Comparison of ENCODE assay signal across 17 cellular contexts in the genomic region with DNA sequence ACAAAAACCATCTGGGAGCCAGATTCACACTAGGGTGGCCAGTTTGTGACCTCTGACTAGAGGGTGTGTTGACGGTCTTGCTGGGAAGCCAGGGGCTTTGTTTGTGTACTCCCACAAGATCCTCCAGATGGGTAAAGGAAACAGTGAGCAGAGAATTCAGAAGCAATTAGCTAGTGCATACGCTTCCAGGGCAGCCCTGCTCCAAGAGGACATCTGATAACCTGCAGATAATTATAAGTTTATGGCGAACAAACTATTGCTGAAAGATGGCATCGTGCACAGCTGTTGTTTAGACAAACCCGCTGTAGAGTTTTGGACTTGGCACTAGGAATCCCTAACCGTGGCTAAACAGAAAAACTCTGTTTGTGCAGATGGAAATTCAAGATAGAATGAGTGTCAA.
DNase-seq lines count a peak whose midpoint lies in the region; ATAC-seq and TF ChIP-seq lines count a peak whose summit lies in the region.
"Had no signal": no experiment of that assay in that cellular context is flagged by ENCODE, and none has a peak within 500 bp of the region (broad histone marks: within the 10 kb centered on the region; RNA-seq: fewer than 3 reads in every experiment).

No MANE protein-coding gene starts in this region.

- H3K27ac Mint-ChIP-seq in neural progenitor cell: no peak overlapping the region
- H3K27ac Mint-ChIP-seq: activated T-helper 1 cell treated with anti-CD3 and anti-CD28 coated beads, Interleukin-12 subunit alpha, Interleukin-12 subunit beta, Interleukin-2, Interleukin-4 antibody, amounts not matched to agents 30 ng/mL and 10 ng/mL and 1 ng/mL, durations not matched to agents 14 hours and 24 hours and 36 hours; CD4-positive, CD25-positive, alpha-beta regulatory T cell had no signal

- H3K9me3 Mint-ChIP-seq in neural progenitor cell: peaks cover 5% of the 10 kb centered on the region
- H3K9me3 Mint-ChIP-seq: activated T-helper 1 cell treated with anti-CD3 and anti-CD28 coated beads, Interleukin-12 subunit alpha, Interleukin-12 subunit beta, Interleukin-2, Interleukin-4 antibody, amounts not matched to agents 30 ng/mL and 10 ng/mL and 1 ng/mL, durations not matched to agents 14 hours and 24 hours and 36 hours had no signal

- TF ChIP-seq RAD21 in HCT116 (IDR thresholded peaks at IDR 0.05; ENCODE audit: low read depth): no peak

- H3K4me3 ChIP-seq in HCT116 (replicated peaks in 1 of 2; ENCODE audit: low read depth in 1 of 2, low read length in 2 of 2) (no peak overlapping the region), neural progenitor cell (no peak overlapping the region)
- H3K4me3 ChIP-seq: ascending aorta, HAP-1, testis had no signal

- no peak for ATAC-seq in HCT116
- no peak for ATAC-seq in HG02763 (IDR thresholded peaks at IDR 0.05; ENCODE audit: unreplicated experiment)

- POLR2A ChIA-PET in HCT116 (lab: Charles Lee): no interaction called here

- no peak for DNase-seq in HCT116 (ENCODE audit: low read depth, low spot score)
- DNase-seq in NCI-H2227 treated with DMSO at 0.1 percent for 48 hours (lab: John Stamatoyannopoulos, UW): peak; percentile 41
- DNase-seq in dermis blood vessel endothelial cell: peak; percentile 47
- peak; percentile 17 for DNase-seq in neural progenitor cell (ENCODE audit: low spot score)
- DNase-seq in HuH-7 (ENCODE audit: low spot score): no peak
- no peak for DNase-seq in erythroblast (lab: John Stamatoyannopoulos, UW)
- DNase-seq in posterior vena cava (ENCODE audit: low spot score): no peak
- DNase-seq: activated CD4-positive, alpha-beta T cell treated with anti-CD3 and anti-CD28 coated beads for 1 hour; CD4-positive, CD25-positive, alpha-beta regulatory T cell; hypothalamus; stimulated activated CD4-positive, alpha-beta T cell treated with anti-CD3 and anti-CD28 coated beads, Interleukin-12 subunit alpha, Interleukin-12 subunit beta, amount 100 ng/mL, for 4 hours; T-helper 1 cell; testis had no signal

- H3K27ac ChIP-seq in HCT116 (ENCODE audit: low read depth, low read length): no peak overlapping the region; the same call in 1 of the 2 replicates
- H3K27ac ChIP-seq in neural progenitor cell: no peak overlapping the region
- H3K27ac ChIP-seq: ascending aorta, testis had no signal

- H3K4me1 Mint-ChIP-seq in neural progenitor cell: peaks cover 16% of the 10 kb centered on the region
- H3K4me1 Mint-ChIP-seq: CD4-positive, CD25-positive, alpha-beta regulatory T cell had no signal

- no peak overlapping the region for H3K4me3 Mint-ChIP-seq in neural progenitor cell
- H3K4me3 Mint-ChIP-seq: activated T-helper 1 cell treated with anti-CD3 and anti-CD28 coated beads, Interleukin-12 subunit alpha, Interleukin-12 subunit beta, Interleukin-2, Interleukin-4 antibody, amounts not matched to agents 30 ng/mL and 10 ng/mL and 1 ng/mL, durations not matched to agents 14 hours and 24 hours and 36 hours; CD4-positive, CD25-positive, alpha-beta regulatory T cell had no signal

- TF ChIP-seq CTCF in HCT116 (IDR thresholded peaks at IDR 0.05 in 2 of 3, conservative IDR thresholded peaks at IDR 0.05 in 1 of 3; ENCODE audit: borderline replicate concordance in 1 of 3, insufficient read depth in 1 of 3, low read depth in 2 of 3, low read length in 2 of 3): no peak
- TF ChIP-seq CTCF in neural progenitor cell (IDR thresholded peaks at IDR 0.05): no peak

- TF ChIP-seq POLR2A in HCT116 (IDR thresholded peaks at IDR 0.05; ENCODE audit: borderline replicate concordance, extremely low read depth, insufficient read depth, insufficient read length) (no peak), erythroblast (IDR thresholded peaks at IDR 0.05; ENCODE audit: low read length) (no peak)

- RAD21 ChIA-PET in HCT116 (lab: Charles Lee; ENCODE audit: low non-redundant PET in 1 of 2, low total read pairs in 2 of 2, uncharacterized antibody in 2 of 2, unreplicated experiment in 2 of 2): no interaction called here

- H2AFZ ChIP-seq in HCT116 (ENCODE audit: low read depth, low read length, poor library complexity, severe bottlenecking) (peak overlapping the region; percentile 65), neural progenitor cell (replicated peaks) (peak overlapping the region; percentile 2)

- H3K4me1 ChIP-seq in HCT116 (ENCODE audit: control insufficient read depth in 1 of 2, insufficient read depth in 2 of 2, low read length in 2 of 2): peaks cover 24 to 41% of the 10 kb centered on the region in 2 experiments
- H3K4me1 ChIP-seq in neural progenitor cell: peaks cover 14% of the 10 kb centered on the region
- H3K4me1 ChIP-seq: ascending aorta, testis had no signal

- H3K9me2 ChIP-seq in HCT116 (ENCODE audit: insufficient read depth): no peaks in the 10 kb centered on the region

- H3F3A ChIP-seq in neural progenitor cell (ENCODE audit: low read depth): no peaks in the 10 kb centered on the region

- intact Hi-C loops in HCT116 (cut with micrococcal nuclease) (no loop called here), posterior vena cava (cut with DNase I) (no loop called here)

- H4K20me1 ChIP-seq in HCT116 (ENCODE audit: insufficient read depth) (no peaks in the 10 kb centered on the region), neural progenitor cell (ENCODE audit: low read depth) (no peaks in the 10 kb centered on the region)

- H3K27me3 ChIP-seq in HCT116 (ENCODE audit: insufficient read depth, low read length) (no peaks in the 10 kb centered on the region), neural progenitor cell (no peaks in the 10 kb centered on the region)
- H3K27me3 ChIP-seq: ascending aorta, testis had no signal

- H3K27me3 Mint-ChIP-seq in neural progenitor cell (ENCODE audit: insufficient read depth, low read depth): peaks cover 3% of the 10 kb centered on the region
- H3K27me3 Mint-ChIP-seq: CD4-positive, CD25-positive, alpha-beta regulatory T cell had no signal

- no peaks in the 10 kb centered on the region for H3K36me3 Mint-ChIP-seq in neural progenitor cell
- H3K36me3 Mint-ChIP-seq: CD4-positive, CD25-positive, alpha-beta regulatory T cell had no signal

- no peaks in the 10 kb centered on the region for H3K79me2 ChIP-seq in HCT116 (ENCODE audit: insufficient read depth, low read length)
- no peaks in the 10 kb centered on the region for H3K79me2 ChIP-seq in neural progenitor cell (ENCODE audit: low read depth)

- H3K4me2 ChIP-seq in HCT116 (ENCODE audit: low read length) (no peak overlapping the region), neural progenitor cell (no peak overlapping the region)

- H3K36me3 ChIP-seq in HCT116 (ENCODE audit: control insufficient read depth in 1 of 2, insufficient read depth in 2 of 2, low read length in 2 of 2) (no peaks in the 10 kb centered on the region), neural progenitor cell (no peaks in the 10 kb centered on the region)
- H3K36me3 ChIP-seq: ascending aorta, HAP-1 had no signal

- BruUV-seq in HCT116 (replicated peaks; lab: Mats Ljungman, UMichigan): no TSS peak

- H3K9me3 ChIP-seq in HCT116 (ENCODE audit: control insufficient read depth in 1 of 2, insufficient read depth in 1 of 2, low read depth in 1 of 2, low read length in 2 of 2) (no peaks in the 10 kb centered on the region), neural progenitor cell (ENCODE audit: low read depth) (no peaks in the 10 kb centered on the region)
- H3K9me3 ChIP-seq: ascending aorta, testis had no signal

- no peak overlapping the region for H3K9ac ChIP-seq in HCT116 (ENCODE audit: low read length)
- no peak overlapping the region for H3K9ac ChIP-seq in neural progenitor cell

- CTCF ChIA-PET in HCT116 (lab: Charles Lee): no interaction called here

TF ChIP-seq in HCT116, 20 proteins besides CTCF, POLR2A, EP300 and RAD21:
- TF ChIP-seq SIN3A (IDR thresholded peaks at IDR 0.05; ENCODE audit: low read depth) (no peak), EZH2phosphoT487 (IDR thresholded peaks at IDR 0.05; ENCODE audit: borderline replicate concordance) (no peak), EGR1 (IDR thresholded peaks at IDR 0.05; ENCODE audit: low read depth) (no peak), ZFX (IDR thresholded peaks at IDR 0.05) (no peak), SRF (IDR thresholded peaks at IDR 0.05; ENCODE audit: low read depth) (no peak), ZNF274 (IDR thresholded peaks at IDR 0.05; ENCODE audit: low read depth, low read length) (no peak), YY1 (IDR thresholded peaks at IDR 0.05; ENCODE audit: extremely low read depth, insufficient replicate concordance, low read depth, low read length) (no peak), CBX3 (IDR thresholded peaks at IDR 0.05; ENCODE audit: low read depth) (no peak), POLR2AphosphoS5 (IDR thresholded peaks at IDR 0.05; ENCODE audit: low read depth, low read length) (no peak), FOSL1 (IDR thresholded peaks at IDR 0.05; ENCODE audit: low read depth) (no peak), TCF7L2 (IDR thresholded peaks at IDR 0.05; ENCODE audit: borderline replicate concordance, extremely low read depth, insufficient read depth, insufficient read length) (no peak)
- TF ChIP-seq, protein P1, sequence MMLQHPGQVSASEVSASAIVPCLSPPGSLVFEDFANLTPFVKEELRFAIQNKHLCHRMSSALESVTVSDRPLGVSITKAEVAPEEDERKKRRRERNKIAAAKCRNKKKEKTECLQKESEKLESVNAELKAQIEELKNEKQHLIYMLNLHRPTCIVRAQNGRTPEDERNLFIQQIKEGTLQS (IDR thresholded peaks at IDR 0.05): no peak

Comparison
In these comparisons a context has a peak if more than half of its experiments do, and no peak if none do; other contexts are left out.
1. DNase-seq: peak in NCI-H2227 treated with DMSO at 0.1 percent for 48 hours (single experiment), dermis blood vessel endothelial cell (single experiment) and neural progenitor cell (single experiment); none in HCT116 (single experiment), HuH-7 (single experiment), erythroblast (0 of 2) and posterior vena cava (single experiment).